9 cellular contexts compared by ENCODE assay signal in the genomic region with DNA sequence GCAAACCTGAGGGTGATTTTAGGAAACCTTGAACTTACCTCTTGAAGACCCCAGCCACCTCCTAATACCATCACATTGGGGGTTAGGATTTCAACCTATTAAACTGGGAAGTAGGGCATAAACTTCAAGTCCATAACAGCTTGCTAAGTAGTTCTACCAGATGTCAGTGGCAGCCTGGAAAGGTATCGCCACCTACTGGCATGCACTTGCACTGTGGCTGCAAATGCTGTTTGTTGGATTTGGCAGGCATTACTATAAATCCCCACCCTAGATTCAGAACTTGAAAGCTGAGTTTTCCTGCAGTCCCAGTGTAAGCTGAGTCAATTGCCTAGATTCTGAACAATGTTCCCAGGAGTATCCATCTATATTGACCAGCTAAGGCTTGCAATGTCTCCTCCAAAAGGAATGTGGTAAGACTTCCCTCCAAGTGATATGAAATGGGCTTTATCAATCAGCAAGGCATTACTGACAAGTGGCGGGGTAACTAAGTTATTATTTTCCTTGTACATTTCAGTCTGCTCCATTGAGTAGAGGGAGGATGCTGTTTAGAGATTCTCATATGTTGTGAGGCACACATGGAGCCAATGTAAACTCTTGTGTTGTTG.
DNase-seq lines count a peak whose midpoint lies in the region; ATAC-seq and TF ChIP-seq lines count a peak whose summit lies in the region.
"Had no signal": no experiment of that assay in that cellular context is flagged by ENCODE, and none has a peak within 500 bp of the region (broad histone marks: within the 10 kb centered on the region; RNA-seq: fewer than 3 reads in every experiment).

No MANE protein-coding gene starts in this region.

- TF ChIP-seq EP300 in transverse colon (IDR thresholded peaks at IDR 0.05; ENCODE audit: low read depth) = no peak

- no peaks in the 10 kb centered on the region for H3K9me3 ChIP-seq in CD4-positive, CD25-positive, alpha-beta regulatory T cell (ENCODE audit: control insufficient read depth in 2 of 2, low read length in 2 of 2)
- H3K9me3 ChIP-seq in GM23248 (ENCODE audit: low read depth) (no peaks in the 10 kb centered on the region), transverse colon (no peaks in the 10 kb centered on the region)

- H3K36me3 ChIP-seq in CD4-positive, CD25-positive, alpha-beta regulatory T cell (ENCODE audit: control insufficient read depth, insufficient read depth, low read length) = no peaks in the 10 kb centered on the region
- H3K36me3 ChIP-seq in GM23248 (ENCODE audit: low read depth) (no peaks in the 10 kb centered on the region), transverse colon (no peaks in the 10 kb centered on the region)

- no peaks in the 10 kb centered on the region for H3K36me3 Mint-ChIP-seq in CD4-positive, CD25-positive, alpha-beta regulatory T cell
- no peaks in the 10 kb centered on the region for H3K36me3 Mint-ChIP-seq in neural crest cell (ENCODE audit: low read depth)
- H3K36me3 Mint-ChIP-seq: IgD-negative memory B cell had no signal

- H3K79me2 ChIP-seq in GM23248 (ENCODE audit: insufficient read depth) = no peaks in the 10 kb centered on the region

- no peaks in the 10 kb centered on the region for H3K4me1 ChIP-seq in CD4-positive, CD25-positive, alpha-beta regulatory T cell (ENCODE audit: control insufficient read depth, insufficient read depth, low read length, poor library complexity, severe bottlenecking)
- H3K4me1 ChIP-seq in GM23248 (ENCODE audit: insufficient read depth) (no peaks in the 10 kb centered on the region), transverse colon (no peaks in the 10 kb centered on the region)

- 48 to 68% methylated on average over 2 of the region's 2 CpGs for WGBS in GM23248 (ENCODE audit: low coverage in 1 of 2, low lambda C conversion rate in 2 of 2, missing lambda C conversion rate in 2 of 2), 2 experiments
- WGBS in transverse colon (ENCODE audit: low coverage in 1 of 2), 2 donors = 100% methylated on average over 1 to 2 of the region's 2 CpGs

- in situ Hi-C loops in GM23248 (cut with MboI) = no loop called here
- in situ Hi-C loops in transverse colon (cut with MboI; ENCODE audit: low pct_ligation_motif_present in 1 of 4, low pct_unique_long_range_greater_than_20kb in 1 of 4, low sequenced_read_pairs in 3 of 4) = loop anchor here in 2 of 4 donors (25.0 kb wide), 1 partner anchor 351 kb away; no protein-coding TSS in a partner anchor

- DNase-seq in CD4-positive, CD25-positive, alpha-beta regulatory T cell = peak; percentile 19 to 82 (median 48)
- DNase-seq in GM23248 (peak; percentile 65), NCI-H69 (lab: John Stamatoyannopoulos, UW) (peak; percentile 83), epithelial cell of proximal tubule (ENCODE audit: low read depth) (no peak), neural crest cell (ENCODE audit: low read depth, low spot score) (peak; percentile 38), transverse colon (peak; percentile 54)
- peak; percentile 10 to 22 (median 13) for DNase-seq in activated CD8-positive, alpha-beta memory T cell treated with anti-CD3 and anti-CD28 coated beads for 48 hours (ENCODE audit: low read depth in 2 of 3, low spot score in 2 of 3)

- H3K27ac ChIP-seq in CD4-positive, CD25-positive, alpha-beta regulatory T cell (ENCODE audit: insufficient read depth, low read length, poor library complexity, severe bottlenecking) = no peak overlapping the region
- no peak overlapping the region for H3K27ac ChIP-seq in GM23248
- H3K27ac ChIP-seq in transverse colon = no peak overlapping the region

- peaks cover 0 to 3% (median 0%) of the 10 kb centered on the region in 7 donors for H3K9me3 Mint-ChIP-seq in CD4-positive, CD25-positive, alpha-beta regulatory T cell
- peaks cover 11% of the 10 kb centered on the region for H3K9me3 Mint-ChIP-seq in neural crest cell

- intact Hi-C loops in transverse colon (cut with DNase I; ENCODE audit: low total_unique reads) = loop anchor here (2.0 kb wide), 1 partner anchor 71 kb away; no protein-coding TSS in a partner anchor

- H3K4me3 Mint-ChIP-seq in CD4-positive, CD25-positive, alpha-beta regulatory T cell = no peak overlapping the region
- H3K4me3 Mint-ChIP-seq in neural crest cell = no peak overlapping the region
- H3K4me3 Mint-ChIP-seq: IgD-negative memory B cell had no signal

- no peak for TF ChIP-seq POLR2A in transverse colon (IDR thresholded peaks at IDR 0.05)

- no peaks in the 10 kb centered on the region for H3K4me1 Mint-ChIP-seq in CD4-positive, CD25-positive, alpha-beta regulatory T cell
- no peaks in the 10 kb centered on the region for H3K4me1 Mint-ChIP-seq in neural crest cell

- H2AFZ ChIP-seq in GM23248 = no peak overlapping the region

- H3K4me2 ChIP-seq in GM23248 (ENCODE audit: unreplicated experiment) = no peak overlapping the region

- no peak overlapping the region for H3K9ac ChIP-seq in GM23248

- no peaks in the 10 kb centered on the region for H3K9me2 ChIP-seq in GM23248 (ENCODE audit: insufficient read depth)

- TF ChIP-seq CTCF in epithelial cell of proximal tubule (conservative IDR thresholded peaks at IDR 0.05; ENCODE audit: low read depth, low read length) (peak; percentile 95), neural crest cell (conservative IDR thresholded peaks at IDR 0.05) (peak; percentile 73), transverse colon (IDR thresholded peaks at IDR 0.05) (peak; percentile 50 to 70 (median 66))

- no peaks in the 10 kb centered on the region for H3K27me3 ChIP-seq in CD4-positive, CD25-positive, alpha-beta regulatory T cell (ENCODE audit: control insufficient read depth, insufficient read depth, low read length)
- H3K27me3 ChIP-seq in GM23248 (replicated peaks; ENCODE audit: insufficient read depth) (0 out of 2 replicates have a peak, but pooled peaks cover 5% of the 10 kb centered on the region), transverse colon (no peaks in the 10 kb centered on the region)

- H4K20me1 ChIP-seq in GM23248 (ENCODE audit: insufficient read depth) = no peaks in the 10 kb centered on the region

- no peak overlapping the region for H3K27ac Mint-ChIP-seq in CD4-positive, CD25-positive, alpha-beta regulatory T cell
- no peak overlapping the region for H3K27ac Mint-ChIP-seq in neural crest cell (ENCODE audit: unreplicated experiment)
- H3K27ac Mint-ChIP-seq: IgD-negative memory B cell had no signal

- H3K27me3 Mint-ChIP-seq in CD4-positive, CD25-positive, alpha-beta regulatory T cell = no peaks in the 10 kb centered on the region
- H3K27me3 Mint-ChIP-seq in neural crest cell (ENCODE audit: low read depth) = no peaks in the 10 kb centered on the region

- no peaks in the 10 kb centered on the region for H3F3A ChIP-seq in GM23248 (ENCODE audit: insufficient read depth)

- H3K4me3 ChIP-seq in CD4-positive, CD25-positive, alpha-beta regulatory T cell (ENCODE audit: low read depth, low read length) = no peak overlapping the region
- H3K4me3 ChIP-seq in GM23248 (no peak overlapping the region), epithelial cell of proximal tubule (ENCODE audit: low read depth, low read length) (no peak overlapping the region), transverse colon (no peak overlapping the region)

- ATAC-seq in CD4-positive, CD25-positive, alpha-beta regulatory T cell (ENCODE audit: low read depth in 2 of 2) = peak; percentile 52
- no peak for ATAC-seq in HG03159 (IDR thresholded peaks at IDR 0.05; ENCODE audit: unreplicated experiment)
